Comparison of ENCODE assay signal across 22 cellular contexts in the genomic region with DNA sequence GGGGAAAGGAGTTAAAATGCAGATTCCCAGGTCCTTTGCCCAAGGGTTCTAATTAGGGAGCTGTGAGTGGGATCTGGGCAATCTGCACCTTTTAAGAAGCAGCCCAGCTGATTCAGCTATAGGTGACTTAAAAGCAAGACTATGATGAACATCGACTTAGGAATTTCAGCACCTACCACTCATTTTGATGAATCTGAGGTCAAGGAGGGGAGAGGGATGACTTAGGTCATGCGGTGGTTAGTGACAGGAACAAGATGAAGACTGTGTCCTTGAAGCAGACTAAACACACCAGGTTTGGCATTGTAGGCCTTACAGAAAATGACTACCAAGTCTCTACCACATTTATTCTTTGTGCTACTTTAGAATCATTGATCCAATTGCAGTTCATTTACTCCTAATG.
"Had no signal": no experiment of that assay in that cellular context is flagged by ENCODE, and none has a peak within 500 bp of the region (broad histone marks: within the 10 kb centered on the region; RNA-seq: fewer than 3 reads in every experiment).

No MANE protein-coding gene starts in this region.

- H3K79me2 ChIP-seq: hepatocyte had no signal

- H3K4me3 Mint-ChIP-seq: activated CD4-positive, alpha-beta T cell treated with anti-CD3 and anti-CD28 coated beads, Interleukin-2, amount 10 ng/mL, durations not matched to agents 7 days and 5 days; activated CD8-positive, alpha-beta memory T cell treated with anti-CD3 and anti-CD28 coated beads, Interleukin-2, amount 10 ng/mL, durations not matched to agents 7 days and 5 days; activated CD8-positive, alpha-beta T cell treated with anti-CD3 and anti-CD28 coated beads for 36 hours; dendritic cell treated with granulocyte-macrophage colony-stimulating factor and Interleukin-4, amounts not matched to agents 40 ng/mL and 50 ng/mL, for 4 days; immature natural killer cell; naive thymus-derived CD4-positive, alpha-beta T cell; stimulated activated naive CD8-positive, alpha-beta T cell treated with anti-CD3 and anti-CD28 coated beads, Interleukin-15, Interleukin-2, amounts not matched to agents 100 ng/mL and 50 ng/mL, for 24 hours had no signal

- H3K4me1 ChIP-seq: body of pancreas, foreskin keratinocyte, left ventricle myocardium inferior, prostate gland, spleen, suprapubic skin, tibial nerve had no signal

- H3K9me3 ChIP-seq: body of pancreas, neutrophil, ovary, prostate gland, spleen, suprapubic skin had no signal

- H3K27me3 Mint-ChIP-seq: dendritic cell treated with granulocyte-macrophage colony-stimulating factor and Interleukin-4, amounts not matched to agents 40 ng/mL and 50 ng/mL, for 4 days had no signal

- H3K27ac Mint-ChIP-seq: activated CD4-positive, alpha-beta T cell treated with anti-CD3 and anti-CD28 coated beads, Interleukin-2, amount 10 ng/mL, durations not matched to agents 7 days and 5 days; activated CD8-positive, alpha-beta memory T cell treated with anti-CD3 and anti-CD28 coated beads, Interleukin-2, amount 10 ng/mL, durations not matched to agents 7 days and 5 days; activated CD8-positive, alpha-beta T cell treated with anti-CD3 and anti-CD28 coated beads for 36 hours; dendritic cell treated with granulocyte-macrophage colony-stimulating factor and Interleukin-4, amounts not matched to agents 40 ng/mL and 50 ng/mL, for 4 days; immature natural killer cell; naive thymus-derived CD4-positive, alpha-beta T cell; stimulated activated naive CD8-positive, alpha-beta T cell treated with anti-CD3 and anti-CD28 coated beads, Interleukin-15, Interleukin-2, amounts not matched to agents 100 ng/mL and 50 ng/mL, for 24 hours had no signal

- H3K36me3 ChIP-seq: left ventricle myocardium inferior, neutrophil, ovary, prostate gland, spleen, suprapubic skin, tibial nerve had no signal

- H3K4me3 ChIP-seq: body of pancreas, hepatocyte, left ventricle myocardium inferior, ovary, prostate gland, spleen, suprapubic skin, tibial nerve had no signal

- H3K4me2 ChIP-seq: hepatocyte had no signal

- ATAC-seq: activated CD8-positive, alpha-beta memory T cell treated with anti-CD3 and anti-CD28 coated beads, Interleukin-2, amount 10 ng/mL, durations not matched to agents 7 days and 5 days; activated CD8-positive, alpha-beta T cell treated with anti-CD3 and anti-CD28 coated beads for 36 hours; body of pancreas; foreskin keratinocyte; naive thymus-derived CD4-positive, alpha-beta T cell had no signal

- H3K36me3 Mint-ChIP-seq: activated CD8-positive, alpha-beta memory T cell treated with anti-CD3 and anti-CD28 coated beads, Interleukin-2, amount 10 ng/mL, durations not matched to agents 7 days and 5 days; immature natural killer cell; naive thymus-derived CD4-positive, alpha-beta T cell had no signal

- H3K27me3 ChIP-seq: body of pancreas, foreskin keratinocyte, hepatocyte, neutrophil, ovary, spleen, suprapubic skin, tibial nerve had no signal

- H3K9me3 Mint-ChIP-seq: activated CD4-positive, alpha-beta T cell treated with anti-CD3 and anti-CD28 coated beads, Interleukin-2, amount 10 ng/mL, durations not matched to agents 7 days and 5 days; activated CD8-positive, alpha-beta T cell treated with anti-CD3 and anti-CD28 coated beads for 36 hours had no signal

- DNase-seq: activated CD4-positive, alpha-beta T cell treated with anti-CD3 and anti-CD28 coated beads, Interleukin-2, amount 10 ng/mL, durations not matched to agents 7 days and 5 days; activated CD8-positive, alpha-beta memory T cell treated with anti-CD3 and anti-CD28 coated beads, Interleukin-2, amount 10 ng/mL, durations not matched to agents 7 days and 5 days; activated CD8-positive, alpha-beta T cell treated with anti-CD3 and anti-CD28 coated beads for 36 hours; activated naive CD4-positive, alpha-beta T cell treated with Interleukin-2 at 50 U/mL for 16 hours; activated T-cell treated with anti-CD3 and anti-CD28 coated beads for 4 hours; body of pancreas; effector memory CD4-positive, alpha-beta T cell; foreskin keratinocyte; glutamatergic neuron; immature natural killer cell; left ventricle myocardium inferior; naive thymus-derived CD4-positive, alpha-beta T cell; ovary; spleen; stimulated activated CD4-positive, alpha-beta T cell treated with anti-CD3 and anti-CD28 coated beads, Interleukin-4, amount 100 ng/mL, for 4 hours had no signal

- H2AFZ ChIP-seq: hepatocyte had no signal
